In the genomic region with DNA sequence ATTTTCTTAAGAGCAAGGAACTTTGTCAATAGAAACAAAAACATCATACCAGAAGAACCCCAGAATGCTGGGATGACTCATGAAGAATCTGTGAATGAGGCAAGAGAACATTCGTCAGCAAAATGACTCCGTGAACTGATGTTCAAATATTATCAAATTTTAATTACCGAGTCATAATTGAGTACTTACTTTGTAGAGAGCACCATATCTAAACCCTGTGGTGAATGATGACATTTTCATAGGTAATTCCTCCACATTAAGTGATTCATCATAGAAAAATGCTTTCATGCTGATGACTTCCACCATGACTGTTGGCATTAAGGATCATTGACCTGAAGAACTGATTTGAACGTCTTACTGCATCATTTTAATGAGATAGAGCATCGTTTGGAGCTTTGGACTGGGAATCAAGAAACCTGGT, we compare ENCODE assay signal across 15 cellular contexts. TPM values are rescaled to one million over a fixed set of nuclear protein-coding genes. Genes with fewer than 3 reads are reported as not detected.
DNase-seq lines count a peak whose midpoint lies in the region; ATAC-seq and TF ChIP-seq lines count a peak whose summit lies in the region.
"Had no signal": no experiment of that assay in that cellular context is flagged by ENCODE, and none has a peak within 500 bp of the region (broad histone marks: within the 10 kb centered on the region; RNA-seq: fewer than 3 reads in every experiment).

No MANE protein-coding gene starts in this region.

- no peaks in the 10 kb centered on the region for H3K4me1 ChIP-seq in mesenchymal stem cell (ENCODE audit: control insufficient read depth, insufficient read depth, low read depth, low read length)

- H3K4ac ChIP-seq in mesenchymal stem cell (ENCODE audit: low read depth in 1 of 2, low read length in 2 of 2), result no peak overlapping the region

- no peak overlapping the region for H2BK12ac ChIP-seq in mesenchymal stem cell (ENCODE audit: low read length in 2 of 2)

- H3K4me3 ChIP-seq in astrocyte of the cerebellum (ENCODE audit: low read depth, low read length) (no peak overlapping the region), mesenchymal stem cell (ENCODE audit: insufficient read depth in 1 of 2, low read depth in 1 of 2, low read length in 2 of 2) (no peak overlapping the region)
- H3K4me3 ChIP-seq: coronary artery, SK-N-MC had no signal

- H2AFZ ChIP-seq in mesenchymal stem cell (ENCODE audit: low read depth, low read length), result no peak overlapping the region

- WGBS in mesenchymal stem cell, result 81% methylated on average over 3 of the region's 5 CpGs

- H3K27me3 ChIP-seq in mesenchymal stem cell (ENCODE audit: control insufficient read depth in 1 of 2, insufficient read depth in 1 of 2, low read length in 2 of 2), result no peaks in the 10 kb centered on the region

- H3K36me3 ChIP-seq in mesenchymal stem cell (ENCODE audit: control insufficient read depth in 1 of 2, insufficient read depth in 2 of 2, low read depth in 1 of 2, low read length in 2 of 2), result peaks cover 0 to 12% of the 10 kb centered on the region in 2 experiments

- H3K27me3 Mint-ChIP-seq in CD14-positive monocyte (ENCODE audit: low read depth in 3 of 3), result peaks cover 0 to 5% (median 1%) of the 10 kb centered on the region in 3 donors

- no peak overlapping the region for H2BK120ac ChIP-seq in mesenchymal stem cell (ENCODE audit: low read depth, low read length)

- in situ Hi-C loops in astrocyte of the cerebellum (cut with HindIII; ENCODE audit: low sequenced_read_pairs), result no loop called here

- peaks cover 24% of the 10 kb centered on the region for H3K4me1 Mint-ChIP-seq in CD14-positive monocyte
- H3K4me1 Mint-ChIP-seq: stimulated activated memory B cell treated with anti-CD40 and anti-IgM and Interleukin-4, amounts not matched to agents 10 μg/mL and 1 μg/mL and 100 μg/mL, for 72 hours had no signal

- H2BK5ac ChIP-seq in mesenchymal stem cell (ENCODE audit: low read depth, low read length, poor library complexity, severe bottlenecking), result no peak overlapping the region

- no peak overlapping the region for H3K14ac ChIP-seq in mesenchymal stem cell (ENCODE audit: low read length in 2 of 2)

- no peak for ATAC-seq in HG02970 (IDR thresholded peaks at IDR 0.05; ENCODE audit: low FRiP score, unreplicated experiment)
- ATAC-seq in HG02610 (IDR thresholded peaks at IDR 0.05; ENCODE audit: unreplicated experiment), result no peak
- ATAC-seq: left ventricle myocardium superior; stimulated activated memory B cell treated with anti-CD40 and anti-IgM and Interleukin-4, amounts not matched to agents 10 μg/mL and 1 μg/mL and 100 μg/mL, for 72 hours had no signal

- no peak overlapping the region for H2AK5ac ChIP-seq in mesenchymal stem cell (ENCODE audit: low read length, severe bottlenecking)

- H2BK15ac ChIP-seq in mesenchymal stem cell (ENCODE audit: low read depth, poor library complexity, severe bottlenecking), result no peak overlapping the region

- H3K79me1 ChIP-seq in mesenchymal stem cell (replicated peaks; ENCODE audit: low read length, poor library complexity, severe bottlenecking), result no peaks in the 10 kb centered on the region

- no peak overlapping the region for H3K9ac ChIP-seq in mesenchymal stem cell (ENCODE audit: low read length)

- H3K18ac ChIP-seq in mesenchymal stem cell (ENCODE audit: low read depth in 1 of 2, low read length in 2 of 2), result no peak overlapping the region

- H3K9me3 Mint-ChIP-seq in CD14-positive monocyte, result no peaks in the 10 kb centered on the region
- H3K9me3 Mint-ChIP-seq: stimulated activated memory B cell treated with anti-CD40 and anti-IgM and Interleukin-4, amounts not matched to agents 10 μg/mL and 1 μg/mL and 100 μg/mL, for 72 hours had no signal

- peak; percentile 52 for DNase-seq in CD14-positive monocyte (ENCODE audit: low spot score)
- DNase-seq in HPDE6-E6E7 (ENCODE audit: extremely low spot score), result peak; percentile 2
- peak; percentile 53 for DNase-seq in astrocyte of the cerebellum (ENCODE audit: low read depth)
- DNase-seq in mesenchymal stem cell, result peak; percentile 53
- DNase-seq in DMS79 treated with DMSO at 0.1 percent for 48 hours (lab: John Stamatoyannopoulos, UW), result no peak
- DNase-seq in middle frontal gyrus (ENCODE audit: extremely low spot score, low spot score), result no peak
- DNase-seq: activated gamma-delta T cell treated with Interleukin-2 at 50 U/mL for 16 hours, Caco-2, left ventricle myocardium superior, NCI-H526 had no signal

- TF ChIP-seq CTCF in CD14-positive monocyte (IDR thresholded peaks at IDR 0.05) (no peak), astrocyte of the cerebellum (IDR thresholded peaks at IDR 0.05; ENCODE audit: low read depth, low read length, missing control alignments) (no peak)

- H3K4me3 Mint-ChIP-seq in CD14-positive monocyte, result no peak overlapping the region
- H3K4me3 Mint-ChIP-seq: stimulated activated memory B cell treated with anti-CD40 and anti-IgM and Interleukin-4, amounts not matched to agents 10 μg/mL and 1 μg/mL and 100 μg/mL, for 72 hours had no signal

- H3K23ac ChIP-seq in mesenchymal stem cell (ENCODE audit: low read length in 2 of 2), result no peak overlapping the region

- no peak overlapping the region for H3K27ac ChIP-seq in mesenchymal stem cell (ENCODE audit: low read length, poor library complexity, severe bottlenecking)
- H3K27ac ChIP-seq: coronary artery, SK-N-MC had no signal

- H3K4me2 ChIP-seq in mesenchymal stem cell (ENCODE audit: low read length, poor library complexity, severe bottlenecking), result no peak overlapping the region

- H4K91ac ChIP-seq in mesenchymal stem cell (ENCODE audit: low read length), result no peak overlapping the region

- H4K8ac ChIP-seq in mesenchymal stem cell (ENCODE audit: low read length), result no peak overlapping the region

- intact Hi-C loops in CD14-positive monocyte (cut with micrococcal nuclease), result loop anchor here in 1 of 2 donors (5.0 kb wide), 1 partner anchor 33 kb away; no protein-coding TSS in a partner anchor

- H3K36me3 Mint-ChIP-seq in CD14-positive monocyte, result no peaks in the 10 kb centered on the region
- H3K36me3 Mint-ChIP-seq: stimulated activated memory B cell treated with anti-CD40 and anti-IgM and Interleukin-4, amounts not matched to agents 10 μg/mL and 1 μg/mL and 100 μg/mL, for 72 hours had no signal

- no peaks in the 10 kb centered on the region for H3K9me3 ChIP-seq in mesenchymal stem cell (ENCODE audit: control insufficient read depth, low read length)
- H3K9me3 ChIP-seq: Caco-2 had no signal

- peak overlapping the region in 4 of 7 donors; percentile 30 to 73 (median 38) for H3K27ac Mint-ChIP-seq in CD14-positive monocyte
- H3K27ac Mint-ChIP-seq: stimulated activated memory B cell treated with anti-CD40 and anti-IgM and Interleukin-4, amounts not matched to agents 10 μg/mL and 1 μg/mL and 100 μg/mL, for 72 hours had no signal

RNA-seq across cellular contexts. Expression of a gene that starts 56.3 kb away (rescaled TPM):
- polyA plus RNA-seq in CD14-positive monocyte, result 1 to 10 TPM in 1 of 2 donors, under 1 TPM in 1; 0.56 to 2.0 TPM
- 10.3 TPM for polyA plus RNA-seq in mesenchymal stem cell (2013, experiment 1 of 2)
- 9.9 TPM for polyA plus RNA-seq in mesenchymal stem cell (2013, experiment 2 of 2)

Comparison
In these comparisons a context has a peak if more than half of its experiments do, and no peak if none do; other contexts are left out.
1. DNase-seq: peak in CD14-positive monocyte (single experiment), HPDE6-E6E7 (single experiment), astrocyte of the cerebellum (single experiment) and mesenchymal stem cell (single experiment); none in DMS79 treated with DMSO at 0.1 percent for 48 hours (single experiment) and middle frontal gyrus (single experiment).